Comparison of ENCODE assay signal across 17 cellular contexts in the genomic region with DNA sequence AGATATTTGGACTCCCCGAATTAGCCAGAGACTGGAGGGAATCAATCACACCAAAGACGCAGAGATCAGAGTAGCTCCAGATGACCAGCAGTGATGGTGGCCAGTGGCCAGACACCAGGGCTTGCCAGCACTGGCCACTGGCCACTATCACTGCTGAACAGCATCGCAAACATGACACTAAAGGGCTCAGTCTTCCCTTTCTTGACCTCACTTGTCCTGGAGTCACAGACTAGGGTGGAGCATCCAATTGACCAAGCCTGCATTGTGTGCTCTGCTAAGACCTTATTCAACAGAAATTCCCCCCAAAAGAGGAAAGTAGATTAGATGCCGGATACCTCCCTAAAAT.
"Had no signal": no experiment of that assay in that cellular context is flagged by ENCODE, and none has a peak within 500 bp of the region (broad histone marks: within the 10 kb centered on the region; RNA-seq: fewer than 3 reads in every experiment).

No MANE protein-coding gene starts in this region.

- H3K27me3 ChIP-seq: neutrophil, pancreas, tibial artery had no signal

- H3K36me3 ChIP-seq: neutrophil, pancreas, tibial artery had no signal

- H3K27ac ChIP-seq: neutrophil, pancreas, tibial artery had no signal

- H3K4me3 ChIP-seq: lung, pancreas, tibial artery had no signal

- H3K4me1 ChIP-seq: pancreas had no signal

- ATAC-seq: activated naive CD8-positive, alpha-beta T cell treated with anti-CD3 and anti-CD28 coated beads, Interleukin-2, amount 50 U/mL, for 24 hours; effector memory CD8-positive, alpha-beta T cell; esophagus mucosa; left colon; natural killer cell; pancreas; stimulated activated naive B cell treated with anti-CD40 and anti-IgM and Interleukin-4, amounts not matched to agents 10 μg/mL and 1 μg/mL and 100 μg/mL, for 72 hours had no signal

- DNase-seq: activated CD4-positive, alpha-beta memory T cell treated with anti-CD3 and anti-CD28 coated beads, Interleukin-2, amount 10 ng/mL, durations not matched to agents 7 days and 5 days; activated CD4-positive, alpha-beta T cell treated with anti-CD3 and anti-CD28 coated beads for 48 hours; activated effector memory CD4-positive, alpha-beta T cell treated with anti-CD3 and anti-CD28 coated beads, Interleukin-2, amount 50 U/mL, for 16 hours; activated naive CD4-positive, alpha-beta T cell treated with anti-CD3 and anti-CD28 coated beads, Interleukin-2, amount 50 U/mL, for 16 hours; activated naive CD8-positive, alpha-beta T cell treated with anti-CD3 and anti-CD28 coated beads, Interleukin-2, amount 50 U/mL, for 24 hours; effector memory CD8-positive, alpha-beta T cell; left colon; natural killer cell; pancreas; SK-N-SH; stimulated activated CD4-positive, alpha-beta T cell treated with anti-CD3 and anti-CD28 coated beads, Interleukin-2, amount 100 ng/mL, for 48 hours; stimulated activated CD8-positive, alpha-beta memory T cell treated with anti-CD3 and anti-CD28 coated beads, Interleukin-4, amount 100 ng/mL, for 48 hours; stimulated activated naive B cell treated with anti-CD40 and anti-IgM and Interleukin-4, amounts not matched to agents 10 μg/mL and 1 μg/mL and 100 μg/mL, for 72 hours; tibial artery had no signal

- H3K9me3 ChIP-seq: neutrophil, pancreas, SK-N-SH, tibial artery had no signal
